ENCODE assay signal across 1 cellular context in the genomic region with DNA sequence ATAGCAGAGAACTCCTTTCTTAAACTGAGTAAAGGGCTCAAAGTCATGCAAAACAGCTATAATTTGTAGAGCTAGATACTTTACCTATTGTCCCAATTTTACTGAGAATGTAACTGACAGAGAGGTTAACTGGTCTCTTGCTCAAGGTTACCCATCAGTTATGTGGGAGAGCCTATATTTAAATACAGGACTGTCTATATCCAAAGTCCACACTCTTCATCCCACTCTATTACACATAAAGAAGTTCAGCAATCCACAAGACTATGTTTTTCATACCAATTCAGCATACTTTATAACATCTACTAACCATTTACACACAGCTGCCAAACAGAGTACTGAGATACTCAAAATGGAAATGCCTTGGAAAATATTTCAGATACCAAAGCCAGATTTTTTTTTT.
TF ChIP-seq lines count a peak whose summit lies in the region.

No MANE protein-coding gene starts in this region.

TF ChIP-seq in SK-N-SH treated with all-trans-retinoic acid at 6 μM for 48 hours, 23 proteins besides CTCF, POLR2A, EP300 and RAD21 (continued from another document):
- TF ChIP-seq, protein P1, sequence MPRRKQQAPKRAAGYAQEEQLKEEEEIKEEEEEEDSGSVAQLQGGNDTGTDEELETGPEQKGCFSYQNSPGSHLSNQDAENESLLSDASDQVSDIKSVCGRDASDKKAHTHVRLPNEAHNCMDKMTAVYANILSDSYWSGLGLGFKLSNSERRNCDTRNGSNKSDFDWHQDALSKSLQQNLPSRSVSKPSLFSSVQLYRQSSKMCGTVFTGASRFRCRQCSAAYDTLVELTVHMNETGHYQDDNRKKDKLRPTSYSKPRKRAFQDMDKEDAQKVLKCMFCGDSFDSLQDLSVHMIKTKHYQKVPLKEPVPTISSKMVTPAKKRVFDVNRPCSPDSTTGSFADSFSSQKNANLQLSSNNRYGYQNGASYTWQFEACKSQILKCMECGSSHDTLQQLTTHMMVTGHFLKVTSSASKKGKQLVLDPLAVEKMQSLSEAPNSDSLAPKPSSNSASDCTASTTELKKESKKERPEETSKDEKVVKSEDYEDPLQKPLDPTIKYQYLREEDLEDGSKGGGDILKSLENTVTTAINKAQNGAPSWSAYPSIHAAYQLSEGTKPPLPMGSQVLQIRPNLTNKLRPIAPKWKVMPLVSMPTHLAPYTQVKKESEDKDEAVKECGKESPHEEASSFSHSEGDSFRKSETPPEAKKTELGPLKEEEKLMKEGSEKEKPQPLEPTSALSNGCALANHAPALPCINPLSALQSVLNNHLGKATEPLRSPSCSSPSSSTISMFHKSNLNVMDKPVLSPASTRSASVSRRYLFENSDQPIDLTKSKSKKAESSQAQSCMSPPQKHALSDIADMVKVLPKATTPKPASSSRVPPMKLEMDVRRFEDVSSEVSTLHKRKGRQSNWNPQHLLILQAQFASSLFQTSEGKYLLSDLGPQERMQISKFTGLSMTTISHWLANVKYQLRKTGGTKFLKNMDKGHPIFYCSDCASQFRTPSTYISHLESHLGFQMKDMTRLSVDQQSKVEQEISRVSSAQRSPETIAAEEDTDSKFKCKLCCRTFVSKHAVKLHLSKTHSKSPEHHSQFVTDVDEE (CRISPR knock-in tag; IDR thresholded peaks at IDR 0.05) = no peak
- TF ChIP-seq ZNF8 (CRISPR knock-in tag; IDR thresholded peaks at IDR 0.05) = no peak
- no peak for TF ChIP-seq ISL1 (CRISPR knock-in tag; IDR thresholded peaks at IDR 0.05)
TF ChIP-seq in SK-N-SH treated with all-trans-retinoic acid at 6 μM for 48 hours: peak in this region for 0.
